In the genomic region with DNA sequence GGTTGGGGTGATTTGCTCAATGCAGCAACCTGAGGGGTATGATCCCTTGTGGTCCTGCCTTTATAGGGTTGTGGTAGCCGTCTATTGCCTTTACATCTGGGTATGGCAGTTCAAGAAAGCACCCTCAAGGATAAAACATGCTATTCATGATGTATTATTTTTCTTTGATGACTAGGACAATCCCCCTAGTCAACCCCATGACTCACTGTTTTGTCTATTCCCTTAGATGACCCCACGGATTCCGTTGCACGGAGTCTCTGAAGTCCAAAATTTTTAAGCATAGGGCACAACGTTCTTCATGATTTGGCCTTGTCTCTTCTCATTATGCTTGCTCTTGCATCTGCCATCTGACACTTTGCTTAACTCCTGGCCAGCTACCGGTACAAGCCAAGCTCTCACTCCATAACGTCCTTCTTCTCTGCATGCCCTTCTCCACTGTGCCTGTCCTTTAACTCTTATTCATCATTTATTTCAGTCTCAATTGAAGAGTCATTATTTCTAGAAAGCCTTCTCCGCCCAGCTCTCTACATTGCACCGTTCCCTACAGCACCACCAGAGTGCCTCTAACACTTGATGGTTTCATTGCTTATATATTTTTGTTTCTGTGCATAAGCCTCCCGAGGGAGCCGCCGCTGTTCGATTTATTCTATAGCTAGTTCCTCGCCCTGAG, we compare ENCODE assay signal across 8 cellular contexts. TPM values are rescaled to one million over a fixed set of nuclear protein-coding genes. Genes with fewer than 3 reads are reported as not detected.
A peak's percentile ranks its signal among the peaks of the same experiment; 100 is the strongest.
DNase-seq lines count a peak whose midpoint lies in the region; ATAC-seq lines count a peak whose summit lies in the region.

No MANE protein-coding gene starts in this region.

- H3K36me3 ChIP-seq in stomach smooth muscle (ENCODE audit: control insufficient read depth in 2 of 2, insufficient read depth in 2 of 2, low read length in 2 of 2) = no peaks in the 10 kb centered on the region

- H3K4me1 ChIP-seq in stomach smooth muscle (ENCODE audit: control insufficient read depth, insufficient read depth, low read length) = peaks cover 14% of the 10 kb centered on the region

- peak overlapping the region; percentile 81 for H3K27ac Mint-ChIP-seq in T-helper 1 cell treated with Interleukin-12 subunit alpha and Interleukin-12 subunit beta and Interleukin-4 antibody, amounts not matched to agents 30 μg/mL and 1 μg/mL, for 36 hours
- H3K27ac Mint-ChIP-seq in activated CD4-positive, alpha-beta memory T cell treated with anti-CD3 and anti-CD28 coated beads, Interleukin-2, amount 10 ng/mL, durations not matched to agents 7 days and 5 days = no peak overlapping the region

- ATAC-seq in GM18907 (IDR thresholded peaks at IDR 0.05; ENCODE audit: unreplicated experiment) = no peak

- H3K27ac ChIP-seq in stomach smooth muscle (ENCODE audit: low read length) = peak overlapping the region; percentile 94

- H3K9me3 Mint-ChIP-seq in T-helper 1 cell treated with Interleukin-12 subunit alpha and Interleukin-12 subunit beta and Interleukin-4 antibody, amounts not matched to agents 30 μg/mL and 1 μg/mL, for 36 hours = peaks cover 5% of the 10 kb centered on the region
- H3K9me3 Mint-ChIP-seq in activated CD4-positive, alpha-beta memory T cell treated with anti-CD3 and anti-CD28 coated beads, Interleukin-2, amount 10 ng/mL, durations not matched to agents 7 days and 5 days = peaks cover 2% of the 10 kb centered on the region

- POLR2A ChIA-PET in activated CD4-positive, alpha-beta memory T cell treated with anti-CD3 and anti-CD28 coated beads, Interleukin-2, amount 10 ng/mL, durations not matched to agents 7 days and 5 days (lab: Charles Lee) = no interaction called here

- H3K4me3 ChIP-seq in iPS-18c (ENCODE audit: insufficient read depth, low read depth, low read length) (peak overlapping the region; percentile 89; the same call in 1 of the 2 replicates), stomach smooth muscle (ENCODE audit: low read length in 2 of 2) (peak overlapping the region; percentile 77 to 94)

- peak overlapping the region; percentile 87 for H3K4me3 Mint-ChIP-seq in T-helper 1 cell treated with Interleukin-12 subunit alpha and Interleukin-12 subunit beta and Interleukin-4 antibody, amounts not matched to agents 30 μg/mL and 1 μg/mL, for 36 hours
- H3K4me3 Mint-ChIP-seq in activated CD4-positive, alpha-beta memory T cell treated with anti-CD3 and anti-CD28 coated beads, Interleukin-2, amount 10 ng/mL, durations not matched to agents 7 days and 5 days = peak overlapping the region; percentile 86

- H3K36me3 Mint-ChIP-seq in T-helper 1 cell treated with Interleukin-12 subunit alpha and Interleukin-12 subunit beta and Interleukin-4 antibody, amounts not matched to agents 30 μg/mL and 1 μg/mL, for 36 hours (ENCODE audit: low read depth) = peaks cover 1% of the 10 kb centered on the region
- H3K36me3 Mint-ChIP-seq in activated CD4-positive, alpha-beta memory T cell treated with anti-CD3 and anti-CD28 coated beads, Interleukin-2, amount 10 ng/mL, durations not matched to agents 7 days and 5 days (ENCODE audit: low read depth) = no peaks in the 10 kb centered on the region

- H3K27me3 ChIP-seq in stomach smooth muscle (ENCODE audit: control insufficient read depth in 1 of 2, insufficient read depth in 2 of 2, low read length in 2 of 2) = no peaks in the 10 kb centered on the region

- CTCF ChIA-PET in activated CD4-positive, alpha-beta memory T cell treated with anti-CD3 and anti-CD28 coated beads, Interleukin-2, amount 10 ng/mL, durations not matched to agents 7 days and 5 days (lab: Charles Lee) = interaction anchor here (1.3 kb wide), 1 partner anchor 75 kb away, joined by 3 read pairs; no protein-coding TSS in a partner anchor

- H3K4me1 Mint-ChIP-seq in T-helper 1 cell treated with Interleukin-12 subunit alpha and Interleukin-12 subunit beta and Interleukin-4 antibody, amounts not matched to agents 30 μg/mL and 1 μg/mL, for 36 hours (ENCODE audit: low read depth) = peaks cover 16% of the 10 kb centered on the region
- peaks cover 23% of the 10 kb centered on the region for H3K4me1 Mint-ChIP-seq in activated CD4-positive, alpha-beta memory T cell treated with anti-CD3 and anti-CD28 coated beads, Interleukin-2, amount 10 ng/mL, durations not matched to agents 7 days and 5 days

- peak overlapping the region; percentile 95 for H3K9ac ChIP-seq in stomach smooth muscle (ENCODE audit: low read length in 2 of 2)

- H3K27me3 Mint-ChIP-seq in T-helper 1 cell treated with Interleukin-12 subunit alpha and Interleukin-12 subunit beta and Interleukin-4 antibody, amounts not matched to agents 30 μg/mL and 1 μg/mL, for 36 hours (ENCODE audit: low read depth) = peaks cover 3% of the 10 kb centered on the region
- H3K27me3 Mint-ChIP-seq in activated CD4-positive, alpha-beta memory T cell treated with anti-CD3 and anti-CD28 coated beads, Interleukin-2, amount 10 ng/mL, durations not matched to agents 7 days and 5 days = peaks cover 8% of the 10 kb centered on the region

- H3K9me3 ChIP-seq in iPS-18c (ENCODE audit: control insufficient read depth, insufficient read depth, low read length) = no peaks in the 10 kb centered on the region
- no peaks in the 10 kb centered on the region for H3K9me3 ChIP-seq in stomach smooth muscle (ENCODE audit: control insufficient read depth in 2 of 2, low read length in 2 of 2)

- DNase-seq in T-helper 1 cell (no peak), NOMO-1 treated with dmso at 0.1 percent for 144 hours (lab: John Stamatoyannopoulos, UW; ENCODE audit: unreplicated experiment) (no peak), HPDE6-E6E7 (ENCODE audit: extremely low spot score) (no peak)
- no peak for DNase-seq in activated CD4-positive, alpha-beta memory T cell treated with anti-CD3 and anti-CD28 coated beads, Interleukin-2, amount 10 ng/mL, durations not matched to agents 7 days and 5 days

RNA-seq across cellular contexts. Expression of a gene that starts 0.8 kb away (rescaled TPM):
- 1 to 10 TPM; 1.1 to 1.4 TPM for total RNA-seq in activated CD4-positive, alpha-beta memory T cell treated with anti-CD3 and anti-CD28 coated beads, Interleukin-2, amount 10 ng/mL, durations not matched to agents 7 days and 5 days
